In the genomic region with DNA sequence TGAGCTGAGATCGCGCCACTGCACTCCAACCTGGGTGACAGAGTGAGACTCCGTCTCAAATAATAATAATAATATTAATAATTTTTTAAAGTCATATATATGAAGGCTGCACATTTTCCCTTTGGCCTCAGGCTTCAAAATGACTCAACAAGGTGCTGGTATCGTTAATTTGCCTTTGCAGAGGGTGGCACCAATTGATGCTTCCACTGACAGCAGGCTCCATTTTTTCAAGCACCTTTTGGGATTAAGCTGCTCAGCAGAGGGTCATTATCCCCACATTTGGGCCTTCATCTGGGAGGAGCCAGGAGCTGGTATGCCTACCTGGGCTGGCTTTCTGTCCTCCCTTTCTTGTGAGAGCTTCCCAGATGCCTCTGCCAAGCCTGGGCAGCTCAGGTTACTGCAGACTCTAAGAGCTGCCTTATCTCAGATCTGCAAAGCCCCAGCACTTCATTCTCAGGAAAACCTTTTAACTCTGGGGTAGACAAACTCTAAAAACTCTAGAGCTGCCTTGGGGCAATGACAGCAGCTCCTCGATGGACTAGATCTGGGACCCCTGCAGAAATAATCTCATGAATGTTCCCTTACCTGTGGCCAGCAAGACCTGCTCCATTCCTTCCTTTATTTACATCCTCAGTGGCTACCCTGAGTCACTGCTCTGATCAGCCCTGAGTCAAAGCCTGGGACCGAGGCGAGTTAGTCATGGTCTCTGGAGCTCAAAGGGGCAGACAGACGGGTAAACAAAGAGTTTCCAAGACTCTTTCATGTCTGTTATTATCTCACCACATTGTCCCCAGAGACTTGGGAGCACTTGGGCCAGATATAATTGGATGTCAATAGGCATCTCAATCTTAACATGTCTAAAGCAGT, we compare ENCODE assay signal across 9 cellular contexts.
DNase-seq lines count a peak whose midpoint lies in the region; ATAC-seq and TF ChIP-seq lines count a peak whose summit lies in the region.
"Had no signal": no experiment of that assay in that cellular context is flagged by ENCODE, and none has a peak within 500 bp of the region (broad histone marks: within the 10 kb centered on the region; RNA-seq: fewer than 3 reads in every experiment).

No MANE protein-coding gene starts in this region.

- H3K9me3 Mint-ChIP-seq in Caco-2 (ENCODE audit: unreplicated experiment): no peaks in the 10 kb centered on the region

- no peak for ATAC-seq in HG03196 (IDR thresholded peaks at IDR 0.05; ENCODE audit: unreplicated experiment)

- no peaks in the 10 kb centered on the region for H4K20me1 ChIP-seq in SK-N-SH (ENCODE audit: insufficient read depth)

- H3K36me3 ChIP-seq in Caco-2 (ENCODE audit: control insufficient read depth, insufficient read depth, low read length) (no peaks in the 10 kb centered on the region), HUES48 (ENCODE audit: control insufficient read depth, insufficient read depth, low read length) (no peaks in the 10 kb centered on the region), SK-N-SH (replicated peaks in 1 of 2; ENCODE audit: control insufficient read depth in 1 of 2, insufficient read depth in 2 of 2, low read length in 1 of 2) (no peaks in the 10 kb centered on the region)

- no peaks in the 10 kb centered on the region for H3K9me2 ChIP-seq in SK-N-SH

- H3K4me3 ChIP-seq in Caco-2 (ENCODE audit: low read depth, low read length): no peak overlapping the region
- no peak overlapping the region for H3K4me3 ChIP-seq in HUES48 (ENCODE audit: low read depth, low read length)
- H3K4me3 ChIP-seq in SK-N-SH (ENCODE audit: low read depth in 2 of 2, low read length in 1 of 2): peak overlapping the region in 1 of 2 experiments; percentile 25; a peak in 1 of 4 replicates

- CTCF ChIA-PET in Caco-2 (lab: Charles Lee): interaction anchor here (0.6 to 1.4 kb wide), 2 partner anchors 37 to 62 kb away, joined by 3 read pairs; no protein-coding TSS in a partner anchor
- CTCF ChIA-PET in SK-N-SH (lab: Yijun Ruan, JAX): interaction anchor here (1.7 kb wide), 1 partner anchor 15 kb away, joined by 4 read pairs; no protein-coding TSS in a partner anchor

- WGBS in SK-N-SH (ENCODE audit: low lambda C conversion rate): 44% methylated on average over 8 of the region's 8 CpGs

- BruUV-seq in Caco-2 (replicated peaks; lab: Mats Ljungman, UMichigan): no TSS peak

- H3K4me1 ChIP-seq in Caco-2: peaks cover 5% of the 10 kb centered on the region; the same call in 1 of the 2 replicates
- peaks cover 12% of the 10 kb centered on the region for H3K4me1 ChIP-seq in HUES48 (ENCODE audit: control insufficient read depth, insufficient read depth, low read length)
- no peaks in the 10 kb centered on the region; a peak in 1 of 4 replicates for H3K4me1 ChIP-seq in SK-N-SH (ENCODE audit: control insufficient read depth in 1 of 2, insufficient read depth in 2 of 2, low read depth in 1 of 2, low read length in 1 of 2)

- POLR2A ChIA-PET in Caco-2 (lab: Charles Lee): interaction anchor here (0.6 kb wide), 1 partner anchor 231 kb away, joined by 3 read pairs; no protein-coding TSS in a partner anchor
- POLR2A ChIA-PET in SK-N-SH (lab: Yijun Ruan, JAX): no interaction called here

- no peak for TF ChIP-seq RAD21 in SK-N-SH (IDR thresholded peaks at IDR 0.05; ENCODE audit: low read length)

- no peaks in the 10 kb centered on the region for H3K36me3 Mint-ChIP-seq in Caco-2 (ENCODE audit: insufficient read depth, unreplicated experiment)

- intact Hi-C loops in Caco-2 (cut with micrococcal nuclease; ENCODE audit: unreplicated experiment): no loop called here
- intact Hi-C loops in posterior cingulate gyrus (cut with DNase I): no loop called here

- H3K27me3 ChIP-seq in Caco-2 (replicated peaks; ENCODE audit: control insufficient read depth, insufficient read depth, low read length) (0 out of 2 replicates have a peak, but pooled peaks cover 1% of the 10 kb centered on the region), HUES48 (ENCODE audit: control insufficient read depth, insufficient read depth, low read length) (peaks cover 15% of the 10 kb centered on the region), SK-N-SH (ENCODE audit: insufficient read depth) (no peaks in the 10 kb centered on the region)

- peaks cover 12% of the 10 kb centered on the region for H3K4me1 Mint-ChIP-seq in Caco-2 (ENCODE audit: low read depth, unreplicated experiment)

- no peak overlapping the region for H3K27ac Mint-ChIP-seq in Caco-2 (ENCODE audit: unreplicated experiment)

- no peaks in the 10 kb centered on the region for H3K79me2 ChIP-seq in SK-N-SH (ENCODE audit: insufficient read depth)

- H3K4me2 ChIP-seq in SK-N-SH: peak overlapping the region; percentile 43

- H2AFZ ChIP-seq in SK-N-SH (ENCODE audit: low read depth): peak overlapping the region; percentile 33; the same call in 1 of the 2 replicates

- H3K9ac ChIP-seq in HUES48 (ENCODE audit: low read depth, low read length) (no peak overlapping the region), SK-N-SH (peak overlapping the region; percentile 25; the same call in 1 of the 2 replicates)

- TF ChIP-seq CTCF in Caco-2 (IDR thresholded peaks at IDR 0.05; ENCODE audit: insufficient read depth in 1 of 2, low read depth in 1 of 2, low read length in 1 of 2, severe bottlenecking in 1 of 2, unreplicated experiment in 1 of 2): no peak
- TF ChIP-seq CTCF in SK-N-SH (IDR thresholded peaks at IDR 0.05): no peak

- peaks cover 5% of the 10 kb centered on the region for H3F3A ChIP-seq in SK-N-SH (replicated peaks; ENCODE audit: insufficient read depth)

- peaks cover 5% of the 10 kb centered on the region; the same call in 1 of the 2 replicates for H3K9me3 ChIP-seq in Caco-2
- no peaks in the 10 kb centered on the region for H3K9me3 ChIP-seq in HUES48 (ENCODE audit: control insufficient read depth, insufficient read depth, low read length)
- no peaks in the 10 kb centered on the region for H3K9me3 ChIP-seq in SK-N-SH

- peaks cover 20% of the 10 kb centered on the region for H3K27me3 Mint-ChIP-seq in Caco-2 (ENCODE audit: insufficient read depth, unreplicated experiment)

- DNase-seq in Caco-2 (peak; percentile 57 to 73), SK-N-SH (no peak), kidney tubule cell (ENCODE audit: low spot score) (peak; percentile 89), MV-4-11 (lab: John Stamatoyannopoulos, UW) (no peak), posterior cingulate gyrus (no peak), anterior cingulate cortex (lab: John Stamatoyannopoulos, UW) (no peak)
- DNase-seq: activated CD8-positive, alpha-beta memory T cell treated with anti-CD3 and anti-CD28 coated beads, Interleukin-2, amount 50 U/mL, for 48 hours had no signal

- no peak overlapping the region for H3K4me3 Mint-ChIP-seq in Caco-2 (ENCODE audit: unreplicated experiment)

- no peak for TF ChIP-seq EP300 in SK-N-SH (IDR thresholded peaks at IDR 0.05; ENCODE audit: borderline replicate concordance in 1 of 2, low read depth in 1 of 2, low read length in 1 of 2)

- H3K27ac ChIP-seq in HUES48 (ENCODE audit: low read depth, low read length) (peak overlapping the region; percentile 91), SK-N-SH (ENCODE audit: low read depth in 2 of 2, low read length in 1 of 2) (peak overlapping the region in 1 of 2 experiments; percentile 64; a peak in 2 of 4 replicates)

TF ChIP-seq in SK-N-SH, 30 proteins besides CTCF, POLR2A, EP300 and RAD21:
- no peak for TF ChIP-seq RXRA (IDR thresholded peaks at IDR 0.05; ENCODE audit: borderline replicate concordance, low read depth)
- 0 out of 2 replicates have a peak, but pooled peaks have one; percentile 18 for TF ChIP-seq JUND (IDR thresholded peaks at IDR 0.05)
- peak; percentile 68 for TF ChIP-seq FOSL2 (IDR thresholded peaks at IDR 0.05; ENCODE audit: borderline replicate concordance, low read depth)
- TF ChIP-seq RCOR1 (IDR thresholded peaks at IDR 0.05; ENCODE audit: low read length): no peak
- TF ChIP-seq FOXJ3 (CRISPR knock-in tag; IDR thresholded peaks at IDR 0.05): no peak
- TF ChIP-seq, protein P1, sequence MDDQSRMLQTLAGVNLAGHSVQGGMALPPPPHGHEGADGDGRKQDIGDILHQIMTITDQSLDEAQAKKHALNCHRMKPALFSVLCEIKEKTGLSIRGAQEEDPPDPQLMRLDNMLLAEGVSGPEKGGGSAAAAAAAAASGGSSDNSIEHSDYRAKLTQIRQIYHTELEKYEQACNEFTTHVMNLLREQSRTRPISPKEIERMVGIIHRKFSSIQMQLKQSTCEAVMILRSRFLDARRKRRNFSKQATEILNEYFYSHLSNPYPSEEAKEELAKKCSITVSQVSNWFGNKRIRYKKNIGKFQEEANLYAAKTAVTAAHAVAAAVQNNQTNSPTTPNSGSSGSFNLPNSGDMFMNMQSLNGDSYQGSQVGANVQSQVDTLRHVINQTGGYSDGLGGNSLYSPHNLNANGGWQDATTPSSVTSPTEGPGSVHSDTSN (IDR thresholded peaks at IDR 0.05): 0 out of 2 replicates have a peak, but pooled peaks have one; percentile 4
- TF ChIP-seq MEF2A (IDR thresholded peaks at IDR 0.05; ENCODE audit: borderline replicate concordance, low read depth): no peak
- no peak for TF ChIP-seq NFIC (IDR thresholded peaks at IDR 0.05; ENCODE audit: borderline replicate concordance)

Comparison
In these comparisons a context has a peak if more than half of its experiments do, and no peak if none do; other contexts are left out.
1. DNase-seq: peak in Caco-2 (2 of 2) and kidney tubule cell (single experiment); none in SK-N-SH (single experiment), MV-4-11 (single experiment), posterior cingulate gyrus (0 of 10) and anterior cingulate cortex (0 of 58).